ENCODE assay signal across 30 cellular contexts in genomic region chr19:14650161-14650560, GRCh38. TPM values are rescaled to one million over a fixed set of nuclear protein-coding genes. Genes with fewer than 3 reads are reported as not detected.
"Had no signal": no experiment of that assay in that cellular context is flagged by ENCODE, and none has a peak within 500 bp of the region (broad histone marks: within the 10 kb centered on the region; RNA-seq: fewer than 3 reads in every experiment).

No MANE protein-coding gene starts in this region.

- H3K27me3 ChIP-seq: gastrocnemius medialis had no signal

- DNase-seq: dermis blood vessel endothelial cell; dorsolateral prefrontal cortex; effector CD4-positive, alpha-beta T cell; effector memory CD4-positive, alpha-beta T cell; erythroblast; esophagus squamous epithelium; foreskin fibroblast; foreskin melanocyte; gastrocnemius medialis; glutamatergic neuron; head of caudate nucleus; heart right ventricle; hippocampal formation; left cardiac atrium; left lung; left ventricle myocardium superior; lower lobe of right lung; mesenchymal stem cell; mucosa of descending colon had no signal

- H3K4me3 ChIP-seq: coronary artery, dorsolateral prefrontal cortex, esophagus squamous epithelium, gastrocnemius medialis, heart right ventricle, left lung, lower lobe of right lung, mucosa of descending colon had no signal

- H3K4me1 ChIP-seq: esophagus squamous epithelium, gastrocnemius medialis, heart right ventricle, left lung, lower lobe of right lung had no signal

- H3K4me1 Mint-ChIP-seq: mesothelial cell of epicardium had no signal

- H3K36me3 ChIP-seq: esophagus squamous epithelium, gastrocnemius medialis, heart right ventricle, left lung, lower lobe of right lung had no signal

- H3K36me3 Mint-ChIP-seq: mesothelial cell of epicardium had no signal

- H3K27ac Mint-ChIP-seq: mesothelial cell of epicardium had no signal

- FAIRE-seq: colon, islet of Langerhans, keratinocyte had no signal

- H3K27ac ChIP-seq: coronary artery, dorsolateral prefrontal cortex, epithelial cell of prostate, esophagus squamous epithelium, gastrocnemius medialis, heart right ventricle, left lung, lower lobe of right lung had no signal

- H3K4me3 Mint-ChIP-seq: mesothelial cell of epicardium had no signal

- ATAC-seq: esophagus mucosa, gastrocnemius medialis, heart right ventricle, left cardiac atrium, left lung, left ventricle myocardium superior, lower lobe of right lung, mucosa of descending colon had no signal

- H3K9me3 ChIP-seq: esophagus squamous epithelium, gastrocnemius medialis, heart right ventricle, left lung, lower lobe of right lung, mucosa of descending colon had no signal

RNA-seq across cellular contexts. Expression of gene ADGRE3, which starts 24.5 kb away (rescaled TPM):
- total RNA-seq: dermis blood vessel endothelial cell, gastrocnemius medialis, glomerular endothelial cell, kidney epithelial cell, left ventricle myocardium superior, lower leg skin, lung microvascular endothelial cell, mesothelial cell of epicardium had no signal
- polyA plus RNA-seq: keratinocyte had no signal
